13 cellular contexts compared by ENCODE assay signal in the genomic region with DNA sequence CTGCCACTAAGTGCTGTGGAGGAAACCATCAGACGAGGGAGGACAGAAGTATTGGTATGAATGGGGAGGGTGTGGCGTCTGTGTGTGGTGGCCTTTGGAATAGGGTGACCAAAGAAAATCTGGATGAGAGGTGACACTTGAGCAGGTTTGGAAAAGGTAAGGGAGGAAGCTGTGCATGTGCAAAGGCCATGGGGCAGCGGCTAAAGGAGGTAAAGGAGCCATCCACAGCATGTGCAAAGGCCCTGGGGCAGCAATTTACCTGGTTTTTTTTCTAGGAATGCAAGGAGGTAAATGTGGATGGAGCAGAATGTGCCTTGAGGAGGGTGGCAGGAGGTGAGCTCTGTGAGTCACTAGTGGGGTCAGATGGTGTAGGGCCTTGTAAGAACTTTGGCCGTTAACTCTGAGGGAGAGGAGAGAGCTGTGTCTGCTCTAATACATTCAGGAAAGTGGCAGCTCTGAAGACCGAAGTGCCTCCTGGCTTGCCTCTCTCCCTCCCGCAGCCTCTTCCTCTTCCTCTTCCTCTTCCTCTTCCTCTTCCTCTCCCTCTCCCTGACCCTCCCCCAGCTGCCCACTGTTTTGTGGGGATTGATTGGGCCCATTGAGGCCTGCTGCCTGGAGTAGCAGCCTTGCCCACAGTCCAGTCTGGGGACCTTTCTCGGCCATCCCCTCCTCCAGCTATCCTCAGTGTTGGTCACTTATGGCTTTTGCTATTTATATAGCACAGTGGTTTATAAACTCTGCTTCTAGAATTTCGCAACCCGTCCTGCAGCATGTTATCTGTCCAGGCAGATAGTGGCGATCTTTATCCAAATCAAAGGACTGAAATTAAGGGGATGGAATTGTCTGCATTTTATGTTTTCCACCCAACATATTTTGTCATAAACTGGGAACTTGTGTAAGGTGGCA. TPM values are rescaled to one million over a fixed set of nuclear protein-coding genes. Genes with fewer than 3 reads are reported as not detected.
DNase-seq lines count a peak whose midpoint lies in the region; ATAC-seq and TF ChIP-seq lines count a peak whose summit lies in the region.
"Had no signal": no experiment of that assay in that cellular context is flagged by ENCODE, and none has a peak within 500 bp of the region (broad histone marks: within the 10 kb centered on the region; RNA-seq: fewer than 3 reads in every experiment).

No MANE protein-coding gene starts in this region.

- H3K4me1 Mint-ChIP-seq in osteocyte (ENCODE audit: unreplicated experiment) = peaks cover 54% of the 10 kb centered on the region

- peak; percentile 28 to 51 for DNase-seq in NOMO-1 (lab: John Stamatoyannopoulos, UW; ENCODE audit: unreplicated experiment in 2 of 2)
- DNase-seq in NOMO-1 treated with dmso at 0.1 percent for 144 hours (lab: John Stamatoyannopoulos, UW; ENCODE audit: unreplicated experiment) = no peak
- DNase-seq in SKM-1 treated with dmso at 0.1 percent for 144 hours (lab: John Stamatoyannopoulos, UW; ENCODE audit: unreplicated experiment) = peak; percentile 68
- peak; percentile 49 for DNase-seq in fibroblast of the aortic adventitia (ENCODE audit: low read depth)
- no peak for DNase-seq in spleen
- DNase-seq in osteocyte (ENCODE audit: extremely low spot score, unreplicated experiment) = no peak
- DNase-seq in activated effector memory CD4-positive, alpha-beta T cell treated with Interleukin-2 at 50 U/mL for 16 hours = no peak
- DNase-seq: naive thymus-derived CD4-positive, alpha-beta T cell; stimulated activated CD4-positive, alpha-beta T cell treated with anti-CD3 and anti-CD28 coated beads, Interleukin-15, amount 100 ng/mL, for 24 hours; stimulated activated naive CD4-positive, alpha-beta T cell treated with Interleukin-2 at 50 U/mL for 16 hours; WERI-Rb-1 had no signal

- peaks cover 4% of the 10 kb centered on the region for H3K36me3 Mint-ChIP-seq in osteocyte (ENCODE audit: unreplicated experiment)

- WGBS in spleen, 5 donors = 64 to 69% (median 68%) methylated on average over 10 of the region's 10 CpGs

- peaks cover 62 to 100% (median 94%) of the 10 kb centered on the region in 6 donors for H3K4me1 ChIP-seq in spleen

- no peak for ATAC-seq in GM19324 (IDR thresholded peaks at IDR 0.05; ENCODE audit: low FRiP score, unreplicated experiment)
- ATAC-seq: naive thymus-derived CD4-positive, alpha-beta T cell had no signal

- TF ChIP-seq CTCF in fibroblast of the aortic adventitia (IDR thresholded peaks at IDR 0.05; ENCODE audit: insufficient read depth, low read length) (no peak), spleen (IDR thresholded peaks at IDR 0.05 in 8 of 11, conservative IDR thresholded peaks at IDR 0.05 in 3 of 11) (no peak), osteocyte (IDR thresholded peaks at IDR 0.05) (no peak)

- H3K27me3 Mint-ChIP-seq in osteocyte (ENCODE audit: unreplicated experiment) = no peaks in the 10 kb centered on the region
- H3K27me3 Mint-ChIP-seq: naive thymus-derived CD4-positive, alpha-beta T cell had no signal

- intact Hi-C loops in spleen (cut with DNase I; ENCODE audit: low total_unique reads) = no loop called here

- no peak overlapping the region for H3K4me3 Mint-ChIP-seq in osteocyte (ENCODE audit: unreplicated experiment)

- H3K4me3 ChIP-seq in fibroblast of the aortic adventitia (ENCODE audit: low read depth, low read length) (no peak overlapping the region), spleen (peak overlapping the region in 1 of 8 donors; percentile 64)

- H3K9me3 Mint-ChIP-seq in osteocyte (ENCODE audit: unreplicated experiment) = no peaks in the 10 kb centered on the region

- no peaks in the 10 kb centered on the region for H3K27me3 ChIP-seq in spleen (replicated peaks in 1 of 7)

- no peaks in the 10 kb centered on the region for H3K9me3 ChIP-seq in spleen

- no peak for TF ChIP-seq POLR2A in spleen (IDR thresholded peaks at IDR 0.05)

- no peak overlapping the region for H3K27ac Mint-ChIP-seq in osteocyte (ENCODE audit: unreplicated experiment)

- peak overlapping the region in 7 of 8 donors; percentile 30 to 95 (median 90) for H3K27ac ChIP-seq in spleen
- H3K27ac ChIP-seq: 22Rv1, WERI-Rb-1 had no signal

- H3K36me3 ChIP-seq in spleen = peaks cover 0 to 13% (median 0%) of the 10 kb centered on the region in 6 donors
- H3K36me3 ChIP-seq: WERI-Rb-1 had no signal

RNA-seq across cellular contexts. Expression of gene CMIP, which starts 38.7 kb away (rescaled TPM):
- total RNA-seq in fibroblast of the aortic adventitia (ENCODE audit: low replicate concordance) (12.3 and 15.7 TPM in 2 replicates), spleen (100 to 1,000 TPM in 1 of 7 donors, 10 to 100 TPM in 6; 49.9 to 107 (median 67.1) TPM), osteocyte (29.8 and 38.0 TPM in 2 replicates)
- 10 to 100 TPM in 1 of 3 donors, 1 to 10 TPM in 2; 6.0 to 11.8 (median 6.2) TPM for polyA plus RNA-seq in spleen

Comparison
In these comparisons a context has a peak if more than half of its experiments do, and no peak if none do; other contexts are left out.
1. DNase-seq: peak in NOMO-1 (2 of 2), SKM-1 treated with dmso at 0.1 percent for 144 hours (single experiment) and fibroblast of the aortic adventitia (single experiment); none in NOMO-1 treated with dmso at 0.1 percent for 144 hours (single experiment), spleen (single experiment), osteocyte (single experiment) and activated effector memory CD4-positive, alpha-beta T cell treated with Interleukin-2 at 50 U/mL for 16 hours (single experiment).